ENCODE assay signal across 8 cellular contexts in genomic region chr16:381788-382717, GRCh38.
DNase-seq lines count a peak whose midpoint lies in the region; ATAC-seq and TF ChIP-seq lines count a peak whose summit lies in the region.

A gene with protein sequence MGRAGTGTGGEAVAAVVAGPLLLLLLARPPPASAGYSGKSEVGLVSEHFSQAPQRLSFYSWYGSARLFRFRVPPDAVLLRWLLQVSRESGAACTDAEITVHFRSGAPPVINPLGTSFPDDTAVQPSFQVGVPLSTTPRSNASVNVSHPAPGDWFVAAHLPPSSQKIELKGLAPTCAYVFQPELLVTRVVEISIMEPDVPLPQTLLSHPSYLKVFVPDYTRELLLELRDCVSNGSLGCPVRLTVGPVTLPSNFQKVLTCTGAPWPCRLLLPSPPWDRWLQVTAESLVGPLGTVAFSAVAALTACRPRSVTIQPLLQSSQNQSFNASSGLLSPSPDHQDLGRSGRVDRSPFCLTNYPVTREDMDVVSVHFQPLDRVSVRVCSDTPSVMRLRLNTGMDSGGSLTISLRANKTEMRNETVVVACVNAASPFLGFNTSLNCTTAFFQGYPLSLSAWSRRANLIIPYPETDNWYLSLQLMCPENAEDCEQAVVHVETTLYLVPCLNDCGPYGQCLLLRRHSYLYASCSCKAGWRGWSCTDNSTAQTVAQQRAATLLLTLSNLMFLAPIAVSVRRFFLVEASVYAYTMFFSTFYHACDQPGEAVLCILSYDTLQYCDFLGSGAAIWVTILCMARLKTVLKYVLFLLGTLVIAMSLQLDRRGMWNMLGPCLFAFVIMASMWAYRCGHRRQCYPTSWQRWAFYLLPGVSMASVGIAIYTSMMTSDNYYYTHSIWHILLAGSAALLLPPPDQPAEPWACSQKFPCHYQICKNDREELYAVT (minus strand): TSS chr16:381978. CDS start chr16:381821, 157 bp downstream.

- DNase-seq in AG08395 (ENCODE audit: low spot score) = peak; percentile 94
- DNase-seq in T-helper 1 cell = peak; percentile 52 to 73 (median 61)
- peak; percentile 88 for DNase-seq in hepatic stellate cell (ENCODE audit: low spot score)
- DNase-seq in putamen (ENCODE audit: low spot score) = peak; percentile 73
- no peak for DNase-seq in SHP77 treated with DMSO at 0.1 percent for 48 hours (lab: John Stamatoyannopoulos, UW)

- peak within 1 kb of the TSS; percentile 73 for H3K27ac ChIP-seq in angular gyrus (ENCODE audit: low read depth, low read length)

- in situ Hi-C loops in GM18951 (cut with MboI; ENCODE audit: low sequenced_read_pairs, unreplicated experiment) = no loop called here

- peak; percentile 32 for ATAC-seq in HG03571 (IDR thresholded peaks at IDR 0.05; ENCODE audit: unreplicated experiment)

- TF ChIP-seq POLR2A in GM18951 (IDR thresholded peaks at IDR 0.05; ENCODE audit: extremely low read depth, insufficient read depth, insufficient read length) = peak; percentile 84
